Comparison of ENCODE assay signal across 24 cellular contexts in genomic region chr11:94604496-94604895, GRCh38. TPM values are rescaled to one million over a fixed set of nuclear protein-coding genes. Genes with fewer than 3 reads are reported as not detected.
A peak's percentile ranks its signal among the peaks of the same experiment; 100 is the strongest.
DNase-seq lines count a peak whose midpoint lies in the region; ATAC-seq and TF ChIP-seq lines count a peak whose summit lies in the region.
"Had no signal": no experiment of that assay in that cellular context is flagged by ENCODE, and none has a peak within 500 bp of the region (broad histone marks: within the 10 kb centered on the region; RNA-seq: fewer than 3 reads in every experiment).

No MANE protein-coding gene starts in this region.

- DNase-seq in astrocyte of the hippocampus (ENCODE audit: low read depth, low spot score) (peak; percentile 14), lower lobe of right lung (no peak), inferior parietal cortex (ENCODE audit: extremely low spot score) (no peak), SHP77 (lab: John Stamatoyannopoulos, UW) (no peak)
- DNase-seq: activated CD4-positive, CD25-positive, alpha-beta regulatory T cell treated with anti-CD3 and anti-CD28 coated beads, Interleukin-2, amount 50 U/mL, for 72 hours; activated CD8-positive, alpha-beta T cell treated with anti-CD3 and anti-CD28 coated beads, Interleukin-2, amount 10 ng/mL, durations not matched to agents 7 days and 5 days; activated gamma-delta T cell; activated naive CD8-positive, alpha-beta T cell treated with anti-CD3 and anti-CD28 coated beads, Interleukin-2, amount 50 U/mL, for 24 hours; AML-193; GOT3; MM.1S; NCI-H146; NCI-H2171; NCI-H526; psoas muscle; Right ventricle myocardium superior; stimulated activated naive B cell treated with anti-CD40 and anti-IgM and Interleukin-4, amounts not matched to agents 10 μg/mL and 1 μg/mL and 100 μg/mL, for 72 hours; testis had no signal

- H3K4me3 ChIP-seq in HUES48 (ENCODE audit: low read depth, low read length): no peak overlapping the region
- H3K4me3 ChIP-seq in iPS-18a (ENCODE audit: low read length): peak overlapping the region; percentile 8
- no peak overlapping the region for H3K4me3 ChIP-seq in lower lobe of right lung
- H3K4me3 ChIP-seq: neural progenitor cell, psoas muscle, skin epidermis, testis had no signal

- intact Hi-C loops in lower lobe of right lung (cut with DNase I): loop anchor here (10.0 kb wide), 1 partner anchor 90 kb away; the partner anchor contains the start of gene C11orf97

- H3K9me3 ChIP-seq in HUES48 (ENCODE audit: control insufficient read depth, insufficient read depth, low read length) (0 out of 2 replicates have a peak, but pooled peaks cover 3% of the 10 kb centered on the region), iPS-18a (ENCODE audit: control insufficient read depth, low read depth, low read length) (no peaks in the 10 kb centered on the region), lower lobe of right lung (no peaks in the 10 kb centered on the region)
- H3K9me3 ChIP-seq: psoas muscle, testis had no signal

- TF ChIP-seq CTCF in lower lobe of right lung (IDR thresholded peaks at IDR 0.05): no peak

- ATAC-seq in lower lobe of right lung: no peak
- no peak for ATAC-seq in GM21723 (IDR thresholded peaks at IDR 0.05; ENCODE audit: unreplicated experiment)
- ATAC-seq: activated CD8-positive, alpha-beta T cell treated with anti-CD3 and anti-CD28 coated beads, Interleukin-2, amount 10 ng/mL, durations not matched to agents 7 days and 5 days; activated naive CD8-positive, alpha-beta T cell treated with anti-CD3 and anti-CD28 coated beads, Interleukin-2, amount 50 U/mL, for 24 hours; psoas muscle; stimulated activated naive B cell treated with anti-CD40 and anti-IgM and Interleukin-4, amounts not matched to agents 10 μg/mL and 1 μg/mL and 100 μg/mL, for 72 hours had no signal

- H3K4me1 ChIP-seq in HUES48 (ENCODE audit: control insufficient read depth, insufficient read depth, low read length): peaks cover 22% of the 10 kb centered on the region
- H3K4me1 ChIP-seq in iPS-18a (ENCODE audit: control insufficient read depth, low read depth, low read length): peaks cover 6% of the 10 kb centered on the region
- peaks cover 8% of the 10 kb centered on the region for H3K4me1 ChIP-seq in lower lobe of right lung
- H3K4me1 ChIP-seq: neural progenitor cell, psoas muscle, testis had no signal

- H3K9ac ChIP-seq in HUES48 (ENCODE audit: low read depth, low read length): no peak overlapping the region
- no peak overlapping the region for H3K9ac ChIP-seq in iPS-18a (ENCODE audit: low read length)
- H3K9ac ChIP-seq: neural progenitor cell had no signal

- H3K27ac ChIP-seq in HUES48 (ENCODE audit: low read depth, low read length) (peak overlapping the region; percentile 38), iPS-18a (ENCODE audit: low read length) (no peak overlapping the region), lower lobe of right lung (no peak overlapping the region)
- H3K27ac ChIP-seq: HL-60, neural progenitor cell, psoas muscle, skin epidermis, testis had no signal

- no peaks in the 10 kb centered on the region for H3K36me3 ChIP-seq in HUES48 (ENCODE audit: control insufficient read depth, insufficient read depth, low read length)
- H3K36me3 ChIP-seq in iPS-18a (ENCODE audit: control insufficient read depth, low read depth, low read length): no peaks in the 10 kb centered on the region
- no peaks in the 10 kb centered on the region for H3K36me3 ChIP-seq in lower lobe of right lung
- H3K36me3 ChIP-seq: neural progenitor cell had no signal

- H3K27me3 ChIP-seq in HUES48 (ENCODE audit: control insufficient read depth, insufficient read depth, low read length): no peaks in the 10 kb centered on the region
- H3K27me3 ChIP-seq in iPS-18a (ENCODE audit: control insufficient read depth, insufficient read depth, low read length): no peaks in the 10 kb centered on the region
- no peaks in the 10 kb centered on the region for H3K27me3 ChIP-seq in lower lobe of right lung (ENCODE audit: low read depth)
- H3K27me3 ChIP-seq: neural progenitor cell, testis had no signal

RNA-seq across cellular contexts. Expression of gene PIWIL4, which starts 37.3 kb away (rescaled TPM):
- total RNA-seq in lower lobe of right lung: 1.9 TPM
